11 cellular contexts compared by ENCODE assay signal in genomic region chr15:68580026-68580882, GRCh38. TPM values are rescaled to one million over a fixed set of nuclear protein-coding genes. Genes with fewer than 3 reads are reported as not detected.
DNase-seq lines count a peak whose midpoint lies in the region; ATAC-seq, FAIRE-seq and TF ChIP-seq lines count a peak whose summit lies in the region.
"Had no signal": no experiment of that assay in that cellular context is flagged by ENCODE, and none has a peak within 500 bp of the region (broad histone marks: within the 10 kb centered on the region; RNA-seq: fewer than 3 reads in every experiment).

No MANE protein-coding gene starts in this region.

- intact Hi-C loops in right cardiac atrium (cut with DNase I) = loop anchor here in 2 of 4 donors (2.0 to 5.0 kb wide), 2 partner anchors 57 to 59 kb away; no protein-coding TSS in a partner anchor
- intact Hi-C loops in sigmoid colon (cut with DNase I) = no loop called here
- intact Hi-C loops in colonic mucosa (cut with DNase I) = no loop called here

- no peaks in the 10 kb centered on the region for H3K9me3 Mint-ChIP-seq in activated T-helper 17 cell treated with anti-CD3 and anti-CD28 coated beads, Interleukin-2, amount 50 U/mL, for 72 hours
- H3K9me3 Mint-ChIP-seq in activated naive CD4-positive, alpha-beta T cell treated with anti-CD3 and anti-CD28 coated beads, Interleukin-2, amount 10 ng/mL, durations not matched to agents 7 days and 5 days = no peaks in the 10 kb centered on the region
- H3K9me3 Mint-ChIP-seq: T-helper 1 cell treated with Interleukin-12 subunit alpha and Interleukin-12 subunit beta and Interleukin-4 antibody, amounts not matched to agents 30 μg/mL and 1 μg/mL, for 36 hours had no signal

- H3K27ac ChIP-seq in right cardiac atrium (ENCODE audit: low read length) = peak overlapping the region; percentile 85
- peak overlapping the region; percentile 41 to 76 (median 70) for H3K27ac ChIP-seq in sigmoid colon
- H3K27ac ChIP-seq in colonic mucosa = no peak overlapping the region

- H3K4me1 ChIP-seq in right cardiac atrium (ENCODE audit: control insufficient read depth, insufficient read depth, low read length) (peaks cover 5% of the 10 kb centered on the region), sigmoid colon (peaks cover 2 to 21% (median 18%) of the 10 kb centered on the region in 4 donors), colonic mucosa (peaks cover 5% of the 10 kb centered on the region)

- WGBS in right cardiac atrium = 57% methylated on average over 11 of the region's 11 CpGs
- 83 to 84% methylated on average over 11 of the region's 11 CpGs for WGBS in sigmoid colon, 2 donors

- H3K36me3 ChIP-seq in sigmoid colon (no peaks in the 10 kb centered on the region), colonic mucosa (no peaks in the 10 kb centered on the region)

- H3K9ac ChIP-seq in colonic mucosa (ENCODE audit: low read depth in 2 of 2, low read length in 2 of 2) = peak overlapping the region in 1 of 2 donors; percentile 12

- CTCF ChIA-PET in activated naive CD4-positive, alpha-beta T cell treated with anti-CD3 and anti-CD28 coated beads, Interleukin-2, amount 10 ng/mL, durations not matched to agents 7 days and 5 days (lab: Charles Lee) = interaction anchor here (2.5 kb wide), 1 partner anchor 21 kb away, joined by 8 read pairs; no protein-coding TSS in a partner anchor

- peak overlapping the region; percentile 93 for H3K4me3 ChIP-seq in right cardiac atrium (ENCODE audit: low read length)
- peak overlapping the region in 2 of 4 donors; percentile 50 to 63 for H3K4me3 ChIP-seq in sigmoid colon
- no peak overlapping the region for H3K4me3 ChIP-seq in colonic mucosa

- no peak overlapping the region for H3K27ac Mint-ChIP-seq in activated T-helper 17 cell treated with anti-CD3 and anti-CD28 coated beads, Interleukin-2, amount 50 U/mL, for 72 hours
- no peak overlapping the region for H3K27ac Mint-ChIP-seq in activated naive CD4-positive, alpha-beta T cell treated with anti-CD3 and anti-CD28 coated beads, Interleukin-2, amount 10 ng/mL, durations not matched to agents 7 days and 5 days
- H3K27ac Mint-ChIP-seq: T-helper 1 cell treated with Interleukin-12 subunit alpha and Interleukin-12 subunit beta and Interleukin-4 antibody, amounts not matched to agents 30 μg/mL and 1 μg/mL, for 36 hours had no signal

- no peak for TF ChIP-seq EP300 in sigmoid colon (IDR thresholded peaks at IDR 0.05)

- TF ChIP-seq POLR2A in sigmoid colon (IDR thresholded peaks at IDR 0.05) (no peak), H54 (IDR thresholded peaks at IDR 0.05; ENCODE audit: low read depth, low read length) (no peak)

- TF ChIP-seq CTCF in sigmoid colon (IDR thresholded peaks at IDR 0.05) = no peak
- no peak for TF ChIP-seq CTCF in colonic mucosa (IDR thresholded peaks at IDR 0.05)

- peaks cover 41% of the 10 kb centered on the region for H3K27me3 Mint-ChIP-seq in activated T-helper 17 cell treated with anti-CD3 and anti-CD28 coated beads, Interleukin-2, amount 50 U/mL, for 72 hours
- H3K27me3 Mint-ChIP-seq in activated naive CD4-positive, alpha-beta T cell treated with anti-CD3 and anti-CD28 coated beads, Interleukin-2, amount 10 ng/mL, durations not matched to agents 7 days and 5 days = peaks cover 77% of the 10 kb centered on the region

- DNase-seq in G401 (ENCODE audit: low spot score) (peak; percentile 58), right cardiac atrium (peak; percentile 73 to 89 (median 87)), sigmoid colon (peak; percentile 68), colonic mucosa (no peak), H54 (ENCODE audit: insufficient read length, low spot score) (no peak)
- no peak for DNase-seq in activated naive CD4-positive, alpha-beta T cell treated with anti-CD3 and anti-CD28 coated beads, Interleukin-2, amount 10 ng/mL, durations not matched to agents 7 days and 5 days
- DNase-seq in activated CD4-positive, alpha-beta T cell treated with anti-CD3 and anti-CD28 coated beads, Interleukin-2, amount 50 U/mL, for 4 hours = no peak
- DNase-seq: GDM1; stimulated activated CD4-positive, alpha-beta T cell treated with anti-CD3 and anti-CD28 coated beads, Interleukin-1b, Interleukin-23, amount 100 ng/mL, for 48 hours had no signal

- peaks cover 6% of the 10 kb centered on the region for H3K36me3 Mint-ChIP-seq in activated T-helper 17 cell treated with anti-CD3 and anti-CD28 coated beads, Interleukin-2, amount 50 U/mL, for 72 hours (ENCODE audit: low read depth)
- no peaks in the 10 kb centered on the region for H3K36me3 Mint-ChIP-seq in activated naive CD4-positive, alpha-beta T cell treated with anti-CD3 and anti-CD28 coated beads, Interleukin-2, amount 10 ng/mL, durations not matched to agents 7 days and 5 days

- no peak for ATAC-seq in activated T-helper 17 cell treated with anti-CD3 and anti-CD28 coated beads, Interleukin-2, amount 50 U/mL, for 72 hours (replicated peaks)
- ATAC-seq in right cardiac atrium = peak; percentile 62 to 72

- no peaks in the 10 kb centered on the region for H3K9me3 ChIP-seq in right cardiac atrium (ENCODE audit: control insufficient read depth, low read length)
- H3K9me3 ChIP-seq in sigmoid colon = no peaks in the 10 kb centered on the region
- H3K9me3 ChIP-seq in colonic mucosa = no peaks in the 10 kb centered on the region

- no peaks in the 10 kb centered on the region for H3K27me3 ChIP-seq in right cardiac atrium (ENCODE audit: control insufficient read depth, insufficient read depth)
- H3K27me3 ChIP-seq in sigmoid colon = peaks cover 11 to 42% (median 34%) of the 10 kb centered on the region in 3 donors
- peaks cover 22% of the 10 kb centered on the region for H3K27me3 ChIP-seq in colonic mucosa

- peaks cover 6% of the 10 kb centered on the region for H3K4me1 Mint-ChIP-seq in activated T-helper 17 cell treated with anti-CD3 and anti-CD28 coated beads, Interleukin-2, amount 50 U/mL, for 72 hours
- H3K4me1 Mint-ChIP-seq in activated naive CD4-positive, alpha-beta T cell treated with anti-CD3 and anti-CD28 coated beads, Interleukin-2, amount 10 ng/mL, durations not matched to agents 7 days and 5 days = peaks cover 11% of the 10 kb centered on the region

- H3K4me3 Mint-ChIP-seq in activated T-helper 17 cell treated with anti-CD3 and anti-CD28 coated beads, Interleukin-2, amount 50 U/mL, for 72 hours = peak overlapping the region; percentile 37
- no peak overlapping the region for H3K4me3 Mint-ChIP-seq in activated naive CD4-positive, alpha-beta T cell treated with anti-CD3 and anti-CD28 coated beads, Interleukin-2, amount 10 ng/mL, durations not matched to agents 7 days and 5 days
- H3K4me3 Mint-ChIP-seq: T-helper 1 cell treated with Interleukin-12 subunit alpha and Interleukin-12 subunit beta and Interleukin-4 antibody, amounts not matched to agents 30 μg/mL and 1 μg/mL, for 36 hours had no signal

- no peak for FAIRE-seq in H54 (lab: Jason Lieb, UNC)

- in situ Hi-C loops in G401 (cut with HindIII; ENCODE audit: low sequenced_read_pairs) = no loop called here

RNA-seq across cellular contexts. Expression of gene CORO2B, which starts 1.5 kb away (rescaled TPM):
- 1.0 TPM in 1 of 2 replicates, not detected in the other for total RNA-seq in G401 (2014; rRNA removed; shearing (Covaris generic))
- under 1 TPM in 1 of 2 donors, not detected in 1; 0.26 TPM for total RNA-seq in activated T-helper 17 cell treated with anti-CD3 and anti-CD28 coated beads, Interleukin-2, amount 50 U/mL, for 72 hours
- total RNA-seq in right cardiac atrium (10 to 100 TPM in 3 of 4 donors, 1 to 10 TPM in 1; 5.8 to 13.7 (median 11.3) TPM), sigmoid colon (1 to 10 TPM; 3.1 to 3.9 (median 3.8) TPM), colonic mucosa (1 to 10 TPM in 1 of 2 donors, under 1 TPM in 1; 0.77 to 1.2 TPM)
- polyA plus RNA-seq in right cardiac atrium (6.9 TPM), sigmoid colon (1 to 10 TPM in 2 of 3 donors, under 1 TPM in 1; 0.46 to 2.5 (median 1.2) TPM)

Comparison
In these comparisons a context has a peak if more than half of its experiments do, and no peak if none do; other contexts are left out.
1. DNase-seq: peak in G401 (single experiment), right cardiac atrium (3 of 3) and sigmoid colon (single experiment); none in colonic mucosa (single experiment), activated naive CD4-positive, alpha-beta T cell treated with anti-CD3 and anti-CD28 coated beads, Interleukin-2, amount 10 ng/mL, durations not matched to agents 7 days and 5 days (single experiment), H54 (single experiment) and activated CD4-positive, alpha-beta T cell treated with anti-CD3 and anti-CD28 coated beads, Interleukin-2, amount 50 U/mL, for 4 hours (0 of 2).